ENCODE assay signal across 23 cellular contexts in genomic region chrX:137549846-137550534, GRCh38. TPM values are rescaled to one million over a fixed set of nuclear protein-coding genes. Genes with fewer than 3 reads are reported as not detected.
DNase-seq lines count a peak whose midpoint lies in the region; ATAC-seq, FAIRE-seq and TF ChIP-seq lines count a peak whose summit lies in the region.
"Had no signal": no experiment of that assay in that cellular context is flagged by ENCODE, and none has a peak within 500 bp of the region (broad histone marks: within the 10 kb centered on the region; RNA-seq: fewer than 3 reads in every experiment).

No MANE protein-coding gene starts in this region.

- H3K27ac ChIP-seq in astrocyte (ENCODE audit: low read depth, low read length) = no peak overlapping the region
- no peak overlapping the region for H3K27ac ChIP-seq in aorta (ENCODE audit: low read depth in 1 of 2, low read length in 2 of 2)
- H3K27ac ChIP-seq: SJSA1, tibial artery had no signal

- H4K20me1 ChIP-seq in astrocyte (ENCODE audit: insufficient read depth, low read length) = no peaks in the 10 kb centered on the region

- H3K27me3 ChIP-seq in astrocyte (ENCODE audit: insufficient read depth, low read length) = peaks cover 11% of the 10 kb centered on the region
- H3K27me3 ChIP-seq in iPS-15b (ENCODE audit: control insufficient read depth, insufficient read depth, low read length) = peaks cover 49% of the 10 kb centered on the region
- no peaks in the 10 kb centered on the region for H3K27me3 ChIP-seq in aorta (ENCODE audit: control insufficient read depth in 1 of 2, insufficient read depth in 2 of 2, low read length in 1 of 2)
- H3K27me3 ChIP-seq: SJSA1 had no signal

- TF ChIP-seq CTCF in astrocyte (IDR thresholded peaks at IDR 0.05; ENCODE audit: insufficient read depth, low read depth, low read length) = no peak

- H3K4me3 ChIP-seq in astrocyte (ENCODE audit: insufficient read depth, low read depth, low read length) (peak overlapping the region; percentile 10), iPS-15b (ENCODE audit: low read depth, low read length) (peak overlapping the region; percentile 66), aorta (ENCODE audit: low read length in 2 of 2) (no peak overlapping the region)
- H3K4me3 ChIP-seq: GM12878, SJSA1 had no signal

- H3K4me2 ChIP-seq in astrocyte (ENCODE audit: low read length) = peak overlapping the region; percentile 70

- H2AFZ ChIP-seq in astrocyte (ENCODE audit: low read depth, low read length) = peak overlapping the region; percentile 18

- no peak for DNase-seq in T-helper 1 cell
- no peak for DNase-seq in astrocyte (ENCODE audit: low read depth)
- DNase-seq in retina = peak; percentile 75
- no peak for DNase-seq in NCI-H2227 (lab: John Stamatoyannopoulos, UW; ENCODE audit: unreplicated experiment)
- no peak for DNase-seq in aorta
- DNase-seq: activated CD4-positive, alpha-beta memory T cell treated with anti-CD3 and anti-CD28 coated beads for 36 hours; activated effector memory CD4-positive, alpha-beta T cell treated with Interleukin-2 at 50 U/mL for 16 hours; HFFc6; KG1; kidney glomerular epithelial cell; NCI-H1105 treated with DMSO at 0.1 percent for 48 hours; NCI-H446 treated with DMSO at 0.1 percent for 48 hours; stimulated activated CD4-positive, alpha-beta T cell treated with anti-CD3 and anti-CD28 coated beads, Interleukin-2, amount 100 ng/mL, for 24 hours; tibial artery had no signal

- FAIRE-seq in astrocyte (lab: Jason Lieb, UNC) = no peak
- FAIRE-seq: A204.1, bronchial epithelial cell, GM12878 had no signal

- no peaks in the 10 kb centered on the region for H3K79me2 ChIP-seq in astrocyte (ENCODE audit: insufficient read depth, low read length)

- ATAC-seq in aorta (ENCODE audit: low FRiP score) (no peak), GM21786 (IDR thresholded peaks at IDR 0.05; ENCODE audit: unreplicated experiment) (no peak)
- ATAC-seq: GM12878 had no signal

- no peaks in the 10 kb centered on the region for H3K4me1 Mint-ChIP-seq in T-helper 1 cell treated with Interleukin-12 subunit alpha and Interleukin-12 subunit beta and Interleukin-4 antibody, amounts not matched to agents 30 μg/mL and 1 μg/mL, for 36 hours (ENCODE audit: low read depth)
- H3K4me1 Mint-ChIP-seq in astrocyte (ENCODE audit: low read depth, unreplicated experiment) = no peaks in the 10 kb centered on the region
- H3K4me1 Mint-ChIP-seq: CD14-positive monocyte had no signal

- peak overlapping the region; percentile 50 for H3K27ac Mint-ChIP-seq in T-helper 1 cell treated with Interleukin-12 subunit alpha and Interleukin-12 subunit beta and Interleukin-4 antibody, amounts not matched to agents 30 μg/mL and 1 μg/mL, for 36 hours
- H3K27ac Mint-ChIP-seq in astrocyte (ENCODE audit: unreplicated experiment) = no peak overlapping the region
- H3K27ac Mint-ChIP-seq: activated CD4-positive, alpha-beta memory T cell treated with anti-CD3 and anti-CD28 coated beads for 36 hours; CD14-positive monocyte; HFFc6 had no signal

- WGBS in aorta, 2 donors = 5 to 27% methylated on average over 48 of the region's 48 CpGs

- H3K9me3 ChIP-seq in astrocyte (ENCODE audit: insufficient read depth, low read depth, low read length) = no peaks in the 10 kb centered on the region
- no peaks in the 10 kb centered on the region for H3K9me3 ChIP-seq in iPS-15b (ENCODE audit: control insufficient read depth, insufficient read depth, low read length)
- no peaks in the 10 kb centered on the region for H3K9me3 ChIP-seq in aorta (ENCODE audit: control insufficient read depth, low read length)
- H3K9me3 ChIP-seq: SJSA1 had no signal

- H3K4me3 Mint-ChIP-seq in T-helper 1 cell treated with Interleukin-12 subunit alpha and Interleukin-12 subunit beta and Interleukin-4 antibody, amounts not matched to agents 30 μg/mL and 1 μg/mL, for 36 hours = no peak overlapping the region
- H3K4me3 Mint-ChIP-seq in astrocyte (ENCODE audit: unreplicated experiment) = no peak overlapping the region
- H3K4me3 Mint-ChIP-seq: activated CD4-positive, alpha-beta memory T cell treated with anti-CD3 and anti-CD28 coated beads for 36 hours; HFFc6 had no signal

- no peaks in the 10 kb centered on the region for H3K9me3 Mint-ChIP-seq in T-helper 1 cell treated with Interleukin-12 subunit alpha and Interleukin-12 subunit beta and Interleukin-4 antibody, amounts not matched to agents 30 μg/mL and 1 μg/mL, for 36 hours
- H3K9me3 Mint-ChIP-seq in astrocyte (ENCODE audit: unreplicated experiment) = peaks cover 5% of the 10 kb centered on the region
- H3K9me3 Mint-ChIP-seq: activated CD4-positive, alpha-beta memory T cell treated with anti-CD3 and anti-CD28 coated beads for 36 hours; HFFc6 had no signal

- H3K36me3 Mint-ChIP-seq in T-helper 1 cell treated with Interleukin-12 subunit alpha and Interleukin-12 subunit beta and Interleukin-4 antibody, amounts not matched to agents 30 μg/mL and 1 μg/mL, for 36 hours (ENCODE audit: low read depth) = peaks cover 2% of the 10 kb centered on the region
- H3K36me3 Mint-ChIP-seq in astrocyte (ENCODE audit: low read depth, unreplicated experiment) = no peaks in the 10 kb centered on the region
- H3K36me3 Mint-ChIP-seq: activated CD4-positive, alpha-beta memory T cell treated with anti-CD3 and anti-CD28 coated beads for 36 hours; CD14-positive monocyte had no signal

- H3K9ac ChIP-seq in astrocyte (ENCODE audit: low read length) (no peak overlapping the region), iPS-15b (ENCODE audit: low read depth, low read length) (no peak overlapping the region)

- H3K27me3 Mint-ChIP-seq in T-helper 1 cell treated with Interleukin-12 subunit alpha and Interleukin-12 subunit beta and Interleukin-4 antibody, amounts not matched to agents 30 μg/mL and 1 μg/mL, for 36 hours (ENCODE audit: low read depth) = peaks cover 45% of the 10 kb centered on the region
- H3K27me3 Mint-ChIP-seq in astrocyte (ENCODE audit: low read depth, unreplicated experiment) = peaks cover 48% of the 10 kb centered on the region

- H3K36me3 ChIP-seq in astrocyte (ENCODE audit: insufficient read depth, low read length) (no peaks in the 10 kb centered on the region), iPS-15b (ENCODE audit: control insufficient read depth, insufficient read depth, low read length) (no peaks in the 10 kb centered on the region), aorta (ENCODE audit: control insufficient read depth in 1 of 2, insufficient read depth in 2 of 2, low read length in 1 of 2) (no peaks in the 10 kb centered on the region)
- H3K36me3 ChIP-seq: SJSA1, tibial artery had no signal

- intact Hi-C loops in aorta (cut with DNase I) = no loop called here

- H3K4me1 ChIP-seq in astrocyte (ENCODE audit: insufficient read depth, low read length) (no peaks in the 10 kb centered on the region), iPS-15b (ENCODE audit: control insufficient read depth, insufficient read depth, low read length) (peaks cover 17% of the 10 kb centered on the region), aorta (ENCODE audit: control insufficient read depth in 1 of 2, insufficient read depth in 2 of 2, low read length in 2 of 2) (no peaks in the 10 kb centered on the region)
- H3K4me1 ChIP-seq: SJSA1 had no signal

RNA-seq across cellular contexts. Expression of gene ZIC3, which starts 15.9 kb away (rescaled TPM):
- total RNA-seq in astrocyte (0.31 and 0.36 TPM in 2 replicates), aorta (not detected)
- polyA plus RNA-seq in aorta = under 1 TPM in 1 of 2 donors, not detected in 1; 0.25 TPM
- total RNA-seq: activated CD4-positive, alpha-beta memory T cell treated with anti-CD3 and anti-CD28 coated beads for 36 hours; bronchial epithelial cell; GM12878; HFFc6; pulmonary artery endothelial cell; SJSA1 had no signal
- polyA plus RNA-seq: CD14-positive monocyte had no signal

Comparison
In these comparisons a context has a peak if more than half of its experiments do, and no peak if none do; other contexts are left out.
1. H3K4me3 ChIP-seq: peak in astrocyte (single experiment) and iPS-15b (single experiment); none in aorta (0 of 2).